ENCODE assay signal across 8 cellular contexts in the genomic region with DNA sequence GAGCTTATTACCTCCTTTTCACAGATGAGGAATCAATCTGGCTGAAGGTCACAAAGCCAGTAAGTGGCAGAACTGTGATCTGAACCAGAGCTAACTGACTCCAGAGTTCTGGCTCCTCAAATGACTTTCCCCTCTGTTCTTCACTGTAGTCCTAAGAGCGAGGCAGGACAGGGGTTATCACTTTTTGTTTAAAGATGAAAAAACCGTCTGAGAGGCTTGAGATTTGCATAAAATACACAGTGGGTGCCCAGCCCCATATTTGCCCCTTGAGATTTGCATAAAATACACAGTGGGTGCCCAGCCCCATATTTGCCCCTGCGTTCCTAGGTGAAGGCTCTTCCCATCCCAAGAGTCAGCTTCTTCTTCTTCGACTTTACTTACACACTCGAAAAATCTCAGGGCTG. TPM values are rescaled to one million over a fixed set of nuclear protein-coding genes. Genes with fewer than 3 reads are reported as not detected.
A peak's percentile ranks its signal among the peaks of the same experiment; 100 is the strongest.
DNase-seq lines count a peak whose midpoint lies in the region; ATAC-seq and TF ChIP-seq lines count a peak whose summit lies in the region.

No MANE protein-coding gene starts in this region.

- 0 to 7% methylated on average over 5 of the region's 5 CpGs for WGBS in gastroesophageal sphincter (ENCODE audit: low coverage in 1 of 2), 2 donors

- H3K4me2 ChIP-seq in parathyroid adenoma (ENCODE audit: low read length): peak overlapping the region; percentile 90

- H3K4me3 ChIP-seq in SJSA1: peak overlapping the region; percentile 71
- peak overlapping the region; percentile 91 to 92 for H3K4me3 ChIP-seq in gastroesophageal sphincter
- peak overlapping the region; percentile 60 for H3K4me3 ChIP-seq in parathyroid adenoma (ENCODE audit: low read depth, low read length)

- no peaks in the 10 kb centered on the region for H3K27me3 ChIP-seq in SJSA1 (replicated peaks)
- H3K27me3 ChIP-seq in gastroesophageal sphincter: no peaks in the 10 kb centered on the region
- H3K27me3 ChIP-seq in parathyroid adenoma (ENCODE audit: control insufficient read depth, insufficient read depth, low read length): no peaks in the 10 kb centered on the region

- DNase-seq in SJSA1 (ENCODE audit: low read depth in 1 of 2, low spot score in 2 of 2): no peak
- DNase-seq in mesenteric fat pad (ENCODE audit: low spot score): no peak
- DNase-seq in SKM-1 treated with dmso at 0.1 percent for 144 hours (lab: John Stamatoyannopoulos, UW; ENCODE audit: unreplicated experiment): no peak
- no peak for DNase-seq in NCI-H1694 (lab: John Stamatoyannopoulos, UW)

- ATAC-seq in GM18907 (IDR thresholded peaks at IDR 0.05; ENCODE audit: unreplicated experiment): peak; percentile 54
- ATAC-seq in HG02840 (IDR thresholded peaks at IDR 0.05; ENCODE audit: low FRiP score, unreplicated experiment): peak; percentile 51
- peak; percentile 5 for ATAC-seq in gastroesophageal sphincter

- TF ChIP-seq POLR2A in gastroesophageal sphincter (IDR thresholded peaks at IDR 0.05): no peak

- H2AFZ ChIP-seq in parathyroid adenoma: peak overlapping the region; percentile 83

- H3K9me3 ChIP-seq in SJSA1 (replicated peaks): no peaks in the 10 kb centered on the region
- H3K9me3 ChIP-seq in gastroesophageal sphincter: no peaks in the 10 kb centered on the region
- no peaks in the 10 kb centered on the region for H3K9me3 ChIP-seq in parathyroid adenoma (ENCODE audit: control insufficient read depth, low read length)

- H3K36me3 ChIP-seq in SJSA1 (no peaks in the 10 kb centered on the region), gastroesophageal sphincter (peaks cover 0 to 5% of the 10 kb centered on the region in 2 donors), parathyroid adenoma (ENCODE audit: control insufficient read depth, insufficient read depth, low read length) (no peaks in the 10 kb centered on the region)

- H3K27ac ChIP-seq in SJSA1 (no peak overlapping the region), gastroesophageal sphincter (peak overlapping the region; percentile 76 to 96 (median 92)), parathyroid adenoma (no peak overlapping the region)

- peaks cover 9% of the 10 kb centered on the region for H3K4me1 ChIP-seq in SJSA1 (replicated peaks)
- peaks cover 0 to 36% (median 10%) of the 10 kb centered on the region in 3 donors for H3K4me1 ChIP-seq in gastroesophageal sphincter
- no peaks in the 10 kb centered on the region for H3K4me1 ChIP-seq in parathyroid adenoma

- TF ChIP-seq CTCF in gastroesophageal sphincter (IDR thresholded peaks at IDR 0.05): no peak
- TF ChIP-seq CTCF in parathyroid adenoma (IDR thresholded peaks at IDR 0.05): no peak

- TF ChIP-seq EP300 in gastroesophageal sphincter (IDR thresholded peaks at IDR 0.05): no peak

- H3K79me2 ChIP-seq in parathyroid adenoma: no peaks in the 10 kb centered on the region

- H3K9ac ChIP-seq in parathyroid adenoma: peak overlapping the region; percentile 37

RNA-seq across cellular contexts. Expression of gene FBXO10, which starts 0.7 kb away (rescaled TPM):
- 3.6 and 5.1 TPM in 2 replicates for total RNA-seq in SJSA1 (2014; rRNA removed; shearing (Covaris generic))
- total RNA-seq in gastroesophageal sphincter (10 to 100 TPM in 1 of 4 donors, 1 to 10 TPM in 3; 5.1 to 10.5 (median 7.2) TPM), mesenteric fat pad (10.6 TPM)

RNA-seq across cellular contexts. Expression of gene TOMM5, which starts 16.9 kb away (rescaled TPM):
- 131 and 132 TPM in 2 replicates for total RNA-seq in SJSA1 (2014; rRNA removed; shearing (Covaris generic))
- total RNA-seq in gastroesophageal sphincter (10 to 100 TPM; 46.8 to 85.6 (median 82.5) TPM), mesenteric fat pad (82.7 TPM)

Comparison
In these comparisons a context has a peak if more than half of its experiments do, and no peak if none do; other contexts are left out.
1. H3K27ac ChIP-seq: peak in gastroesophageal sphincter (4 of 4); none in SJSA1 (single experiment) and parathyroid adenoma (single experiment).
2. Peak in every context shown above with its lines, with median percentiles within 50 percentile points of each other: ATAC-seq and H3K4me3 ChIP-seq.